ENCODE assay signal across 10 cellular contexts in the genomic region with DNA sequence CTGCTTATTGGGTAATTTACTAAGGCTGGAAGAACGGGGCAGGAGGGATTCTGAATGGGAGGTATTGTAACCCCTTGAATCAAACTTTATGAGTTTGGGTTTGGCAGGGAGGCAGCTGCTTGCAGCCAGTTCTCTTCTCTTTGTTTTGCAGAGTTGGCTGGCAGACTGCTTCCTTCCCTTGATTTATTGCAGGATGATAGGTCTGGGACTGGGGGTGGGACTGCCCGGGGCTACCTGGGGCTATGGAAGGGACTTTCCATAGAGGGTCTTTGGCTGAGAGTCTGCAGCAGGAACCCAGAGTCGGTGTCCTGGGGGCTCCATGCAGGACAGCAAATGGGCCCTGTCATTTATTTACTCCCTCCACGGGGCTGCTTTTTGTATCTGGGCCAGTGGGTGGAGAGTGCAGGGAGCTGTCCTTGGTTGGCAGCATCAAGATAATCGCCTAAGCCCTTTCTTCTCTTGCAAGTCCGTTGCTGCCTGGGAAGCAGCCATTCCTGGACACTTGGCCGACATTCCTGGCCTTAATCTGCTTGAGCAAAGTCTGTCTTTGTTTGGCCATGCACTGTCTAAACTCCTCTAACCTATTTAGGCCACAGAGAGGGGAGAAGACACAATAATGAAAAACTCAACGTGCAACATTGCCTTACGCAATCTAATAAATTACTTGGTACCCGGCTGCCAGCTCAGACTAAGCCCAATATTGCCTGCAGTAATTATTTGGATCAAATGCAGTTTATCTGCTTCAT.
DNase-seq lines count a peak whose midpoint lies in the region; ATAC-seq and TF ChIP-seq lines count a peak whose summit lies in the region.
"Had no signal": no experiment of that assay in that cellular context is flagged by ENCODE, and none has a peak within 500 bp of the region (broad histone marks: within the 10 kb centered on the region; RNA-seq: fewer than 3 reads in every experiment).

No MANE protein-coding gene starts in this region.

- H3K4me3 Mint-ChIP-seq in MCF 10A (ENCODE audit: unreplicated experiment): no peak overlapping the region
- H3K4me3 Mint-ChIP-seq: HFFc6 had no signal

- no peak overlapping the region for H3K27ac ChIP-seq in PC-9
- H3K27ac ChIP-seq in thyroid gland: no peak overlapping the region

- H3K9me3 ChIP-seq in PC-9 (ENCODE audit: insufficient read depth, low read depth) (no peaks in the 10 kb centered on the region), thyroid gland (no peaks in the 10 kb centered on the region)
- H3K9me3 ChIP-seq: spleen had no signal

- H3K79me2 ChIP-seq in PC-9 (ENCODE audit: low read depth): no peaks in the 10 kb centered on the region

- WGBS in thyroid gland, 2 donors: 21% methylated on average over 10 of the region's 10 CpGs

- H3F3A ChIP-seq in PC-9 (ENCODE audit: insufficient read depth, low read depth): no peaks in the 10 kb centered on the region

- H3K4me1 ChIP-seq in PC-9 (replicated peaks; ENCODE audit: insufficient read depth) (no peaks in the 10 kb centered on the region), thyroid gland (no peaks in the 10 kb centered on the region)

- no peak overlapping the region for H3K4me2 ChIP-seq in PC-9

- no peak for TF ChIP-seq POLR2A in thyroid gland (IDR thresholded peaks at IDR 0.05)

- H3K9me3 Mint-ChIP-seq in MCF 10A (ENCODE audit: unreplicated experiment): no peaks in the 10 kb centered on the region
- H3K9me3 Mint-ChIP-seq: HFFc6 had no signal

- BruUV-seq in MCF 10A (replicated peaks; lab: Mats Ljungman, UMichigan) (no TSS peak), PC-9 (replicated peaks; lab: Mats Ljungman, UMichigan) (no TSS peak)

- peaks cover 93% of the 10 kb centered on the region for H3K27me3 ChIP-seq in PC-9 (ENCODE audit: insufficient read depth, low read depth)
- no peaks in the 10 kb centered on the region for H3K27me3 ChIP-seq in thyroid gland

- H3K4me3 ChIP-seq in PC-9 (no peak overlapping the region), thyroid gland (replicated peaks in 1 of 3) (no peak overlapping the region)

- no peak overlapping the region for H2AFZ ChIP-seq in PC-9

- POLR2A ChIA-PET in MCF 10A (lab: Yijun Ruan, JAX): interaction anchor here (0.7 kb wide), 1 partner anchor 276 kb away, joined by 3 read pairs; no protein-coding TSS in a partner anchor
- POLR2A ChIA-PET in PC-9 (lab: Charles Lee; ENCODE audit: unreplicated experiment): no interaction called here

- DNase-seq in C1 segment of cervical spinal cord (lab: John Stamatoyannopoulos, UW) (peak in 11 of 14 donors; percentile 15 to 89 (median 64)), NCI-H2081 (lab: John Stamatoyannopoulos, UW) (peak; percentile 73 to 89), MCF 10A (ENCODE audit: unreplicated experiment) (peak; percentile 13), left lobe of liver (ENCODE audit: low spot score) (no peak), PC-9 (no peak), OCI-M2 (lab: John Stamatoyannopoulos, UW; ENCODE audit: unreplicated experiment) (no peak), thyroid gland (no peak), GM20000 (ENCODE audit: low spot score) (no peak)
- DNase-seq: HFFc6 had no signal

- no peaks in the 10 kb centered on the region for H3K9me2 ChIP-seq in PC-9 (ENCODE audit: insufficient read depth)

- H3K4me1 Mint-ChIP-seq in MCF 10A (ENCODE audit: insufficient read depth, unreplicated experiment): no peaks in the 10 kb centered on the region

- CTCF ChIA-PET in MCF 10A (lab: Yijun Ruan, JAX): no interaction called here
- CTCF ChIA-PET in PC-9 (lab: Charles Lee): no interaction called here

- H3K27me3 Mint-ChIP-seq in MCF 10A (ENCODE audit: insufficient read depth, unreplicated experiment): peaks cover 33% of the 10 kb centered on the region

- intact Hi-C loops in MCF 10A (cut with micrococcal nuclease): no loop called here
- intact Hi-C loops in PC-9 (cut with micrococcal nuclease; ENCODE audit: unreplicated experiment): no loop called here
- intact Hi-C loops in thyroid gland (cut with DNase I): no loop called here

- no peak for TF ChIP-seq CTCF in MCF 10A (IDR thresholded peaks at IDR 0.05; ENCODE audit: unreplicated experiment)
- TF ChIP-seq CTCF in PC-9 (conservative IDR thresholded peaks at IDR 0.05): no peak
- TF ChIP-seq CTCF in thyroid gland (IDR thresholded peaks at IDR 0.05): no peak
- no peak for TF ChIP-seq CTCF in GM20000 (IDR thresholded peaks at IDR 0.05; ENCODE audit: extremely low read depth, missing control alignments)

- no peaks in the 10 kb centered on the region for H3K36me3 Mint-ChIP-seq in MCF 10A (ENCODE audit: insufficient read depth, unreplicated experiment)

- H3K36me3 ChIP-seq in PC-9 (ENCODE audit: low read depth) (no peaks in the 10 kb centered on the region), thyroid gland (no peaks in the 10 kb centered on the region)
- H3K36me3 ChIP-seq: spleen had no signal

- peak; percentile 46 for ATAC-seq in left lobe of liver

- H4K20me1 ChIP-seq in PC-9 (ENCODE audit: insufficient read depth): no peaks in the 10 kb centered on the region

- no peak overlapping the region for H3K27ac Mint-ChIP-seq in MCF 10A (ENCODE audit: low read depth, unreplicated experiment)
- H3K27ac Mint-ChIP-seq: HFFc6 had no signal

Comparison
In these comparisons a context has a peak if more than half of its experiments do, and no peak if none do; other contexts are left out.
1. DNase-seq: peak in C1 segment of cervical spinal cord (11 of 14), NCI-H2081 (2 of 2) and MCF 10A (single experiment); none in left lobe of liver (single experiment), PC-9 (0 of 2), OCI-M2 (single experiment), thyroid gland (0 of 2) and GM20000 (single experiment).